In the genomic region with DNA sequence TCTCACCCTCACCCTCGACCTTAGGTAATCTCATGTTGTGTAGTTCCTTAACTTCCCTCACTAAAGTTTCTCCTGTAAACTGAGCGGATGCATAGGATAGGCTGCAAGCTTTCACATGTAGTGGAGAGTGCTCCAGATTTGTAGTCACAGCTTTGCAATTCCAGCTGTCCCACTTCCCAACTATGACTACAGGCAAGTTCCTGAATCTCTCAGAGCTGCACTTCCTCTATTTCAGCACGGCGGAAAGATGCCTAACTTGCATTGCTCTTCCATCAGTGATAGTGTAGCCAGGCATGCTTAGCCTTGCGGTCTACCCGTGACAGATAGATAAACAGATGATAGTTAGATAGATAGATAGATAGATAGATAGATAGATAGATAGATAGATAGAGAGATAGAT, we compare ENCODE assay signal across 27 cellular contexts.
DNase-seq lines count a peak whose midpoint lies in the region; ATAC-seq, FAIRE-seq and TF ChIP-seq lines count a peak whose summit lies in the region.
"Had no signal": no experiment of that assay in that cellular context is flagged by ENCODE, and none has a peak within 500 bp of the region (broad histone marks: within the 10 kb centered on the region; RNA-seq: fewer than 3 reads in every experiment).

No MANE protein-coding gene starts in this region.

- peak; percentile 2 for DNase-seq in CD1c-positive myeloid dendritic cell (ENCODE audit: extremely low spot score)
- DNase-seq in MV-4-11 (lab: John Stamatoyannopoulos, UW): peak; percentile 58
- DNase-seq in K562 (ENCODE audit: extremely low read depth in 1 of 4, low spot score in 3 of 4): no peak
- peak; percentile 13 for DNase-seq in myocyte (ENCODE audit: low read depth)
- DNase-seq in mucosa of gallbladder (ENCODE audit: low spot score): no peak
- DNase-seq in NCI-H146 (lab: John Stamatoyannopoulos, UW): no peak
- DNase-seq in pons (ENCODE audit: low spot score): no peak
- DNase-seq: BE2C, Calu3, DMS79 treated with DMSO at 0.1 percent for 48 hours, H7, KG1, MG63, NCI-H1092 treated with DMSO at 0.1 percent for 48 hours, NCI-H1436 treated with DMSO at 0.1 percent for 48 hours, NCI-H2029, NCI-H446, NCI-H524 treated with DMSO at 0.1 percent for 48 hours, NCI-H774, PC-3, SJCRH30, T-cell had no signal

- H3K9ac ChIP-seq in K562 (ENCODE audit: insufficient read depth in 1 of 2, low read depth in 2 of 2, low read length in 2 of 2): no peak overlapping the region

- no TSS peak for BruUV-seq in K562 (replicated peaks; lab: Mats Ljungman, UMichigan)

- H3K4me1 ChIP-seq in K562 (replicated peaks in 1 of 2; ENCODE audit: control insufficient read depth in 2 of 2, insufficient read depth in 2 of 2, low read length in 2 of 2): no peaks in the 10 kb centered on the region
- H3K4me1 ChIP-seq: A549, BE2C, SJCRH30 had no signal

- intact Hi-C loops in K562 (cut with micrococcal nuclease): no loop called here

- in situ Hi-C loops in K562 (cut with MboI): no loop called here

- no peak for FAIRE-seq in K562 (lab: Jason Lieb, UNC)
- FAIRE-seq: A549, HTR-8/SVneo had no signal

- H3K27me3 ChIP-seq in K562 (ENCODE audit: control insufficient read depth in 2 of 2, insufficient read depth in 2 of 2, low read length in 2 of 2): peaks cover 0 to 2% of the 10 kb centered on the region in 2 experiments; a peak in 1 of 5 replicates
- H3K27me3 ChIP-seq: BE2C, MG63, SJCRH30 had no signal

- no peak for TF ChIP-seq POLR2A in K562 (conservative IDR thresholded peaks at IDR 0.05)

- H3K36me3 ChIP-seq in K562 (ENCODE audit: control insufficient read depth, insufficient read depth, low read length): no peaks in the 10 kb centered on the region
- H3K36me3 ChIP-seq: BE2C, MG63, SJCRH30 had no signal

- H3K9me3 ChIP-seq in K562 (replicated peaks; ENCODE audit: control insufficient read depth, insufficient read depth, low read depth, low read length): no peaks in the 10 kb centered on the region
- H3K9me3 ChIP-seq: A549, BE2C, MG63, SJCRH30 had no signal

- no peak overlapping the region for H3K4me2 ChIP-seq in K562 (ENCODE audit: insufficient read depth, low read length)
- H3K4me2 ChIP-seq: A549 had no signal

- TF ChIP-seq CTCF in K562 (IDR thresholded peaks at IDR 0.05 in 2 of 3, conservative IDR thresholded peaks at IDR 0.05 in 1 of 3; ENCODE audit: insufficient read depth in 2 of 3, low read depth in 1 of 3, low read length in 3 of 3): no peak

- no peak for ATAC-seq in K562
- no peak for ATAC-seq in GM21528 (IDR thresholded peaks at IDR 0.05; ENCODE audit: low FRiP score, unreplicated experiment)
- ATAC-seq: A549, PC-3, Right ventricle myocardium inferior, SK-N-SH treated with all-trans-retinoic acid at 6 μM for 48 hours, T-cell had no signal

- H4K20me1 ChIP-seq in K562 (replicated peaks; ENCODE audit: control insufficient read depth, insufficient read depth, low read length): no peaks in the 10 kb centered on the region

- POLR2A ChIA-PET in K562 (lab: Yijun Ruan, JAX): interaction anchor here (0.7 kb wide), 1 partner anchor 123 kb away, joined by 3 read pairs; no protein-coding TSS in a partner anchor

- CTCF ChIA-PET in K562 (lab: Yijun Ruan, JAX; ENCODE audit: low intra/inter-chr PET ratio): no interaction called here

- no peak overlapping the region for H2AFZ ChIP-seq in K562 (ENCODE audit: low read depth, low read length)

- H3K4me3 ChIP-seq in K562: no peak overlapping the region
- H3K4me3 ChIP-seq: A549, MG63, SJCRH30 had no signal

- no peak for TF ChIP-seq EP300 in K562 (IDR thresholded peaks at IDR 0.05; ENCODE audit: low read length)

- no peaks in the 10 kb centered on the region for H3K9me1 ChIP-seq in K562 (ENCODE audit: control insufficient read depth, insufficient read depth, low read length)

- no peak for TF ChIP-seq RAD21 in K562 (CRISPR knock-in tag; conservative IDR thresholded peaks at IDR 0.05 in 1 of 2, IDR thresholded peaks at IDR 0.05 in 1 of 2)

- 7% methylated on average over 6 of the region's 6 CpGs for WGBS in K562 (ENCODE audit: insufficient coverage, low coverage, missing lambda C conversion rate)

- H3K79me2 ChIP-seq in K562 (ENCODE audit: control insufficient read depth, insufficient read depth, low read length): no peaks in the 10 kb centered on the region

- H3K27ac ChIP-seq in K562 (ENCODE audit: extremely low read depth, low read depth, low read length): no peak overlapping the region
- H3K27ac ChIP-seq: A549, SJCRH30 had no signal

TF ChIP-seq in K562, 482 proteins besides CTCF, POLR2A, EP300 and RAD21:
- TF ChIP-seq DACH1 (IDR thresholded peaks at IDR 0.05; ENCODE audit: partially characterized antibody) (peak; percentile 69), PURB (CRISPR knock-in tag; IDR thresholded peaks at IDR 0.05; ENCODE audit: low read depth) (no peak), SPI1 (IDR thresholded peaks at IDR 0.05; ENCODE audit: borderline replicate concordance, low read depth, low read length) (peak; percentile 71; the same call in 1 of the 2 replicates)

Comparison
In these comparisons a context has a peak if more than half of its experiments do, and no peak if none do; other contexts are left out.
1. DNase-seq: peak in CD1c-positive myeloid dendritic cell (single experiment), MV-4-11 (single experiment) and myocyte (single experiment); none in K562 (0 of 4), mucosa of gallbladder (single experiment), NCI-H146 (single experiment) and pons (single experiment).